ENCODE assay signal across 8 cellular contexts in the genomic region with DNA sequence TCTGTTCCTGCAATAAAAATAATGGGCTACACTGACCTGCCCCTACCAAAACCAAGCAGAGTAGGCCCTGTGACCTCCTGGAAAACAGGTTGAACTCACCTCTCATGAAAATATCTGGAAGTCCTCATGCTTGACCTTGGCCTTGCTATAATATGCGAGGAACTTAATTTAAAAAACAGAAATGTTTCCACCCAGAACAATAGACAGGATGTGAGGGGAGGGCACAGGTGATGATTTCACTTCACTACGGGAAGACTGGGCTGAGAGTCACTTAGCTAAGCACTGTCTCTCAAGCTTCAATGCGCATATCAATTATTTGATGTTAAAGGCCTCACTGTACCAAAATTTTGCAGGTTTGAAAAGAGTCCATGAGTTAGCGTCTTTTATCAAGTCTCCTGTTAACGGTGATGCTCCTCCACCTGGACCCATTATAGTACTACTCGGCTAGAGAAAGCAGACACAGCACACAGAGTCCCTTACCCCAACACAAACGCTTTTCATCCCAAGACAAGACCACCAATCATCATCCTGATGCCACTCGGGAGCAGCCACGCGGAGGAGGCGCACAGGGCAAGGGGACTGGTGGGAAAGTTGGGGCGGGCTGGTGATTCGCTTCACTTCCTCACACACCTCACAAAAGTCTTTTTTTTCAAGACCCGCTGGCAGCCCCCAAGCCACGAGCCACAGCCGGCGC. TPM values are rescaled to one million over a fixed set of nuclear protein-coding genes. Genes with fewer than 3 reads are reported as not detected.
A peak's percentile ranks its signal among the peaks of the same experiment; 100 is the strongest.
DNase-seq lines count a peak whose midpoint lies in the region; ATAC-seq and TF ChIP-seq lines count a peak whose summit lies in the region.

No MANE protein-coding gene starts in this region.

- no peaks in the 10 kb centered on the region for H4K20me1 ChIP-seq in PC-9 (ENCODE audit: insufficient read depth)

- BruUV-seq in PC-9 (replicated peaks; lab: Mats Ljungman, UMichigan), result no TSS peak

- H3K4me1 ChIP-seq in PC-9 (replicated peaks; ENCODE audit: insufficient read depth) (peaks cover 9% of the 10 kb centered on the region; the same call in 1 of the 2 replicates), muscle layer of colon (ENCODE audit: insufficient read depth, low read length) (peaks cover 13% of the 10 kb centered on the region)
- peaks cover 10% of the 10 kb centered on the region for H3K4me1 ChIP-seq in effector memory CD4-positive, alpha-beta T cell (ENCODE audit: control insufficient read depth, insufficient read depth, low read length, poor library complexity, severe bottlenecking)

- H3K79me2 ChIP-seq in PC-9 (ENCODE audit: low read depth), result peaks cover 56% of the 10 kb centered on the region

- no peak overlapping the region; the same call in 1 of the 2 replicates for H3K27ac ChIP-seq in PC-9
- H3K27ac ChIP-seq in effector memory CD4-positive, alpha-beta T cell (ENCODE audit: insufficient read depth, low read length, poor library complexity, severe bottlenecking), result peak overlapping the region; percentile 78
- peak overlapping the region; percentile 79 for H3K27ac ChIP-seq in muscle layer of colon (ENCODE audit: low read depth, low read length)

- POLR2A ChIA-PET in PC-9 (lab: Charles Lee; ENCODE audit: unreplicated experiment), result no interaction called here

- H3K27me3 ChIP-seq in PC-9 (ENCODE audit: insufficient read depth, low read depth), result no peaks in the 10 kb centered on the region
- no peaks in the 10 kb centered on the region for H3K27me3 ChIP-seq in effector memory CD4-positive, alpha-beta T cell (replicated peaks; ENCODE audit: control insufficient read depth, insufficient read depth, low read length, poor library complexity, severe bottlenecking)
- H3K27me3 ChIP-seq in muscle layer of colon (ENCODE audit: control insufficient read depth in 1 of 2, insufficient read depth in 2 of 2, low read length in 2 of 2), result no peaks in the 10 kb centered on the region

- H3F3A ChIP-seq in PC-9 (ENCODE audit: insufficient read depth, low read depth), result no peaks in the 10 kb centered on the region

- DNase-seq in Right ventricle myocardium superior (no peak), Right ventricle myocardium inferior (ENCODE audit: missing footprints) (no peak), PC-9 (no peak), SW480 (ENCODE audit: low spot score) (no peak)
- DNase-seq in effector memory CD4-positive, alpha-beta T cell, result peak in 1 of 3 donors; percentile 5

- intact Hi-C loops in Right ventricle myocardium superior (cut with DNase I) (no loop called here), Right ventricle myocardium inferior (cut with DNase I) (no loop called here), PC-9 (cut with micrococcal nuclease; ENCODE audit: unreplicated experiment) (loop anchor here (10.0 kb wide), 1 partner anchor 138 kb away; the partner anchor contains the start of gene ZNF141)

- H3K4me3 ChIP-seq in PC-9 (peak overlapping the region; percentile 90), muscle layer of colon (ENCODE audit: low read depth in 1 of 2, low read length in 2 of 2) (peak overlapping the region; percentile 83 to 84)
- H3K4me3 ChIP-seq in effector memory CD4-positive, alpha-beta T cell (ENCODE audit: insufficient read depth, low read depth, low read length, poor library complexity, severe bottlenecking), result peak overlapping the region; percentile 66

- peak overlapping the region; percentile 96 for H3K4me2 ChIP-seq in PC-9

- H3K36me3 ChIP-seq in PC-9 (ENCODE audit: low read depth) (peaks cover 50% of the 10 kb centered on the region), muscle layer of colon (ENCODE audit: insufficient read depth, low read length) (peaks cover 9% of the 10 kb centered on the region)
- peaks cover 40% of the 10 kb centered on the region for H3K36me3 ChIP-seq in effector memory CD4-positive, alpha-beta T cell (ENCODE audit: control insufficient read depth, insufficient read depth, low read length)

- H3K9me2 ChIP-seq in PC-9 (ENCODE audit: insufficient read depth), result no peaks in the 10 kb centered on the region

- H3K9me3 ChIP-seq in PC-9 (ENCODE audit: insufficient read depth, low read depth), result peaks cover 54% of the 10 kb centered on the region
- H3K9me3 ChIP-seq in effector memory CD4-positive, alpha-beta T cell (ENCODE audit: control insufficient read depth, low read length), result peaks cover 15% of the 10 kb centered on the region
- H3K9me3 ChIP-seq in muscle layer of colon (ENCODE audit: low read length), result no peaks in the 10 kb centered on the region

- TF ChIP-seq CTCF in PC-9 (conservative IDR thresholded peaks at IDR 0.05), result no peak

- peak; percentile 3 for ATAC-seq in Right ventricle myocardium superior (ENCODE audit: poor library complexity)
- no peak for ATAC-seq in Right ventricle myocardium inferior
- ATAC-seq in GM19023 (IDR thresholded peaks at IDR 0.05; ENCODE audit: unreplicated experiment), result no peak
- ATAC-seq in GM21367 (IDR thresholded peaks at IDR 0.05; ENCODE audit: unreplicated experiment), result no peak

- H3K9ac ChIP-seq in muscle layer of colon (ENCODE audit: low read length), result peak overlapping the region; percentile 90

- H2AFZ ChIP-seq in PC-9, result peak overlapping the region; percentile 87

- CTCF ChIA-PET in PC-9 (lab: Charles Lee), result interaction anchor here (1.1 kb wide), 1 partner anchor 125 kb away, joined by 3 read pairs; no protein-coding TSS in a partner anchor

RNA-seq across cellular contexts. Expression of gene ZNF721, which starts 25.9 kb away (rescaled TPM):
- 11.0 TPM for total RNA-seq in Right ventricle myocardium superior
- total RNA-seq in Right ventricle myocardium inferior, result 13.1 TPM
- total RNA-seq in PC-9 (2021), result 18.2 and 25.9 TPM in 2 replicates

RNA-seq across cellular contexts. Expression of gene PIGG, which starts 26.0 kb away (rescaled TPM):
- 18.4 TPM for total RNA-seq in Right ventricle myocardium superior
- 15.2 TPM for total RNA-seq in Right ventricle myocardium inferior
- total RNA-seq in PC-9 (2021), result 67.0 and 78.8 TPM in 2 replicates
